ENCODE assay signal across 9 cellular contexts in genomic region chr4:41257901-41258300, GRCh38. TPM values are rescaled to one million over a fixed set of nuclear protein-coding genes. Genes with fewer than 3 reads are reported as not detected.
DNase-seq lines count a peak whose midpoint lies in the region; ATAC-seq and TF ChIP-seq lines count a peak whose summit lies in the region.
"Had no signal": no experiment of that assay in that cellular context is flagged by ENCODE, and none has a peak within 500 bp of the region (broad histone marks: within the 10 kb centered on the region; RNA-seq: fewer than 3 reads in every experiment).

No MANE protein-coding gene starts in this region.

- DNase-seq in CD4-positive, alpha-beta T cell, result no peak
- peak; percentile 57 for DNase-seq in neural progenitor cell (ENCODE audit: low spot score)
- no peak for DNase-seq in HuH-7.5 (ENCODE audit: low spot score)
- DNase-seq in RWPE1 (ENCODE audit: low spot score), result no peak
- DNase-seq in cerebellar nuclear complex (lab: John Stamatoyannopoulos, UW), result no peak
- DNase-seq: NCI-H446 treated with DMSO at 0.1 percent for 48 hours had no signal

- POLR2A ChIA-PET in CD4-positive, alpha-beta T cell (lab: Charles Lee), result no interaction called here
- POLR2A ChIA-PET in RWPE1 (lab: Yijun Ruan, JAX; ENCODE audit: low non-redundant PET), result no interaction called here

- peak overlapping the region; percentile 72 for H3K4me3 Mint-ChIP-seq in CD4-positive, alpha-beta T cell
- H3K4me3 Mint-ChIP-seq in IgD-negative memory B cell (peak overlapping the region; percentile 68 to 89 (median 80)), neural progenitor cell (peak overlapping the region; percentile 94)

- H3F3A ChIP-seq in neural progenitor cell (ENCODE audit: low read depth), result peaks cover 25% of the 10 kb centered on the region

- peak overlapping the region; percentile 99 for H3K4me2 ChIP-seq in neural progenitor cell

- H3K4me3 ChIP-seq in duodenal mucosa (ENCODE audit: low read depth in 1 of 2, low read length in 2 of 2), result peak overlapping the region; percentile 42 to 60
- peak overlapping the region; percentile 94 for H3K4me3 ChIP-seq in neural progenitor cell

- no peak overlapping the region for H3K9ac ChIP-seq in duodenal mucosa (ENCODE audit: low read depth in 1 of 2, low read length in 2 of 2)
- peak overlapping the region; percentile 58 for H3K9ac ChIP-seq in neural progenitor cell

- peaks cover 19% of the 10 kb centered on the region for H3K4me1 Mint-ChIP-seq in CD4-positive, alpha-beta T cell (ENCODE audit: low read depth)
- H3K4me1 Mint-ChIP-seq in IgD-negative memory B cell (peaks cover 6 to 20% (median 14%) of the 10 kb centered on the region in 3 donors), neural progenitor cell (peaks cover 24% of the 10 kb centered on the region)

- H2AFZ ChIP-seq in neural progenitor cell (replicated peaks), result no peak overlapping the region

- no peak overlapping the region for H3K27ac ChIP-seq in CD4-positive, alpha-beta T cell (ENCODE audit: low read depth, low read length)
- H3K27ac ChIP-seq in duodenal mucosa (ENCODE audit: low read depth, low read length), result no peak overlapping the region
- H3K27ac ChIP-seq in neural progenitor cell, result no peak overlapping the region
- no peak overlapping the region for H3K27ac ChIP-seq in RWPE1

- no peaks in the 10 kb centered on the region for H3K9me3 ChIP-seq in CD4-positive, alpha-beta T cell (ENCODE audit: control insufficient read depth, low read length)
- no peaks in the 10 kb centered on the region for H3K9me3 ChIP-seq in duodenal mucosa (ENCODE audit: control insufficient read depth in 1 of 2, low read length in 2 of 2)
- H3K9me3 ChIP-seq in neural progenitor cell (ENCODE audit: low read depth), result no peaks in the 10 kb centered on the region

- H3K36me3 Mint-ChIP-seq in CD4-positive, alpha-beta T cell (ENCODE audit: low read depth), result no peaks in the 10 kb centered on the region
- no peaks in the 10 kb centered on the region for H3K36me3 Mint-ChIP-seq in IgD-negative memory B cell
- H3K36me3 Mint-ChIP-seq in neural progenitor cell, result peaks cover 15% of the 10 kb centered on the region

- peaks cover 66% of the 10 kb centered on the region for H3K27me3 Mint-ChIP-seq in CD4-positive, alpha-beta T cell
- H3K27me3 Mint-ChIP-seq in IgD-negative memory B cell (peaks cover 41% of the 10 kb centered on the region), neural progenitor cell (ENCODE audit: insufficient read depth, low read depth) (peaks cover 3% of the 10 kb centered on the region)

- no peak for TF ChIP-seq CTCF in CD4-positive, alpha-beta T cell (IDR thresholded peaks at IDR 0.05)
- TF ChIP-seq CTCF in neural progenitor cell (IDR thresholded peaks at IDR 0.05), result no peak
- TF ChIP-seq CTCF in RWPE1 (conservative IDR thresholded peaks at IDR 0.05; ENCODE audit: low read depth), result no peak

- H3K79me2 ChIP-seq in neural progenitor cell (ENCODE audit: low read depth), result peaks cover 39% of the 10 kb centered on the region

- H3K27me3 ChIP-seq in CD4-positive, alpha-beta T cell (ENCODE audit: control insufficient read depth, insufficient read depth, low read length), result peaks cover 57% of the 10 kb centered on the region
- H3K27me3 ChIP-seq in duodenal mucosa (ENCODE audit: control insufficient read depth in 1 of 2, insufficient read depth in 2 of 2, low read length in 2 of 2) (peaks cover 37 to 45% of the 10 kb centered on the region in 2 donors), neural progenitor cell (no peaks in the 10 kb centered on the region)

- CTCF ChIA-PET in CD4-positive, alpha-beta T cell (lab: Charles Lee), result no interaction called here
- CTCF ChIA-PET in RWPE1 (lab: Yijun Ruan, JAX), result interaction anchor here (0.6 to 1.1 kb wide), 4 partner anchors 38 to 442 kb away, joined by 3 to 4 read pairs (median 3); no protein-coding TSS in a partner anchor

- ATAC-seq in CD4-positive, alpha-beta T cell (ENCODE audit: poor library complexity), result no peak
- no peak for ATAC-seq in GM19455 (IDR thresholded peaks at IDR 0.05; ENCODE audit: unreplicated experiment)

- no peaks in the 10 kb centered on the region for H3K9me3 Mint-ChIP-seq in CD4-positive, alpha-beta T cell
- H3K9me3 Mint-ChIP-seq in IgD-negative memory B cell (no peaks in the 10 kb centered on the region), neural progenitor cell (no peaks in the 10 kb centered on the region)

- H3K36me3 ChIP-seq in duodenal mucosa (ENCODE audit: control insufficient read depth in 1 of 2, insufficient read depth in 2 of 2, low read length in 2 of 2), result no peaks in the 10 kb centered on the region
- peaks cover 20% of the 10 kb centered on the region for H3K36me3 ChIP-seq in neural progenitor cell

- no peak overlapping the region for H3K27ac Mint-ChIP-seq in CD4-positive, alpha-beta T cell
- no peak overlapping the region for H3K27ac Mint-ChIP-seq in IgD-negative memory B cell
- H3K27ac Mint-ChIP-seq in neural progenitor cell, result no peak overlapping the region

- intact Hi-C loops in CD4-positive, alpha-beta T cell (cut with DNase I, micrococcal nuclease), result no loop called here

- peaks cover 8% of the 10 kb centered on the region in 2 donors for H3K4me1 ChIP-seq in duodenal mucosa (ENCODE audit: control insufficient read depth in 1 of 2, insufficient read depth in 2 of 2, low read length in 2 of 2)
- H3K4me1 ChIP-seq in neural progenitor cell, result peaks cover 26% of the 10 kb centered on the region

- H4K20me1 ChIP-seq in neural progenitor cell (ENCODE audit: low read depth), result peaks cover 32% of the 10 kb centered on the region

RNA-seq across cellular contexts. Expression of gene UCHL1, which starts 1.2 kb away (rescaled TPM):
- not detected for total RNA-seq in CD4-positive, alpha-beta T cell
- polyA plus RNA-seq in IgD-negative memory B cell, result 0.78 TPM
- 535 and 638 TPM in 2 replicates for total RNA-seq in neural progenitor cell (ENCODE audit: low replicate concordance)

RNA-seq across cellular contexts. Expression of gene APBB2, which starts 43.6 kb away (rescaled TPM):
- total RNA-seq in CD4-positive, alpha-beta T cell, result under 1 TPM in 1 of 2 experiments, not detected in 1; 0.22 TPM
- polyA plus RNA-seq in IgD-negative memory B cell, result 0.23 TPM
- 44.3 and 83.2 TPM in 2 replicates for total RNA-seq in neural progenitor cell (ENCODE audit: low replicate concordance)

Comparison
In these comparisons a context has a peak if more than half of its experiments do, and no peak if none do; other contexts are left out.
1. RNA of gene UCHL1, which starts 1.2 kb away (total RNA-seq): 535 to 638 TPM in neural progenitor cell; not detected in CD4-positive, alpha-beta T cell; every median in the first group is over 100 times any median in the second.
2. RNA of gene APBB2, which starts 43.6 kb away (total RNA-seq): 44.3 to 83.2 TPM in neural progenitor cell; 0.22 TPM in CD4-positive, alpha-beta T cell; every median in the first group is over 10 times any median in the second.
3. Peak in every context shown above with its lines, with median percentiles within 50 percentile points of each other: H3K4me3 Mint-ChIP-seq.